ENCODE assay signal across 8 cellular contexts in genomic region chr10:43420369-43421200, GRCh38. TPM values are rescaled to one million over a fixed set of nuclear protein-coding genes. Genes with fewer than 3 reads are reported as not detected.
A peak's percentile ranks its signal among the peaks of the same experiment; 100 is the strongest.
DNase-seq lines count a peak whose midpoint lies in the region; ATAC-seq and TF ChIP-seq lines count a peak whose summit lies in the region.

No MANE protein-coding gene starts in this region.

- peaks cover 20% of the 10 kb centered on the region for H3K27me3 Mint-ChIP-seq in WTC11 (ENCODE audit: low read depth)
- H3K27me3 Mint-ChIP-seq in immature natural killer cell (ENCODE audit: low read depth in 3 of 3), result peaks cover 7 to 23% (median 17%) of the 10 kb centered on the region in 3 donors

- no peaks in the 10 kb centered on the region for H4K20me1 ChIP-seq in smooth muscle cell (ENCODE audit: low read depth)

- peak overlapping the region; percentile 87 for H3K4me2 ChIP-seq in smooth muscle cell

- H3K4me3 Mint-ChIP-seq in WTC11, result peak overlapping the region; percentile 74
- peak overlapping the region; percentile 92 to 95 (median 92) for H3K4me3 Mint-ChIP-seq in immature natural killer cell

- H3K9me3 Mint-ChIP-seq in WTC11, result peaks cover 8% of the 10 kb centered on the region
- H3K9me3 Mint-ChIP-seq in immature natural killer cell, result no peaks in the 10 kb centered on the region

- DNase-seq in GM13977 (ENCODE audit: low spot score) (peak; percentile 78), NCI-H1105 treated with DMSO at 0.1 percent for 48 hours (lab: John Stamatoyannopoulos, UW) (peak; percentile 40), WTC11 (ENCODE audit: low spot score) (peak; percentile 65), cardiac fibroblast (ENCODE audit: low read depth in 2 of 2) (peak; percentile 87 to 96), immature natural killer cell (peak; percentile 91 to 92 (median 91)), smooth muscle cell (lab: John Stamatoyannopoulos, UW; ENCODE audit: unreplicated experiment) (peak; percentile 80), WERI-Rb-1 (no peak)

- peak overlapping the region; percentile 88 for H3K27ac ChIP-seq in smooth muscle cell (ENCODE audit: low read depth)
- no peak overlapping the region for H3K27ac ChIP-seq in WERI-Rb-1

- no peaks in the 10 kb centered on the region for H3K27me3 ChIP-seq in smooth muscle cell (ENCODE audit: low read depth)
- no peaks in the 10 kb centered on the region for H3K27me3 ChIP-seq in WERI-Rb-1 (ENCODE audit: insufficient read depth, low read depth, severe bottlenecking)

- peaks cover 16% of the 10 kb centered on the region for H3F3A ChIP-seq in smooth muscle cell (ENCODE audit: low read depth)

- peak overlapping the region; percentile 70 for H3K9ac ChIP-seq in smooth muscle cell (ENCODE audit: low read depth)

- POLR2A ChIA-PET in WTC11 (lab: Charles Lee), result interaction anchor here (1.5 to 1.8 kb wide), 2 partner anchors 11 to 13 kb away, joined by 5 to 8 read pairs; partner anchors contain the start of gene HNRNPF

- H3K9me3 ChIP-seq in smooth muscle cell (replicated peaks; ENCODE audit: low read depth) (no peaks in the 10 kb centered on the region), WERI-Rb-1 (ENCODE audit: severe bottlenecking) (peaks cover 7% of the 10 kb centered on the region)

- H3K27ac Mint-ChIP-seq in WTC11 (peak overlapping the region; percentile 78), immature natural killer cell (peak overlapping the region; percentile 95 to 99 (median 99))

- H3K4me3 ChIP-seq in cardiac fibroblast (replicated peaks in 1 of 2; ENCODE audit: low read depth in 2 of 2, low read length in 2 of 2) (peak overlapping the region; percentile 55 to 56), smooth muscle cell (peak overlapping the region; percentile 59), WERI-Rb-1 (ENCODE audit: low read depth, low read length) (no peak overlapping the region)

- in situ Hi-C loops in GM13977 (cut with MboI; ENCODE audit: low pct_unique_long_range_greater_than_20kb, low sequenced_read_pairs, unreplicated experiment), result no loop called here

- ATAC-seq in HG02610 (IDR thresholded peaks at IDR 0.05; ENCODE audit: unreplicated experiment), result peak; percentile 79
- peak; percentile 87 for ATAC-seq in WTC11

- H3K36me3 Mint-ChIP-seq in WTC11 (peaks cover 14% of the 10 kb centered on the region), immature natural killer cell (no peaks in the 10 kb centered on the region)

- 1% methylated on average over 63 of the region's 63 CpGs for WGBS in smooth muscle cell (ENCODE audit: low lambda C conversion rate)

- H2AFZ ChIP-seq in smooth muscle cell (ENCODE audit: low read depth), result peak overlapping the region; percentile 92

- TF ChIP-seq CTCF in GM13977 (IDR thresholded peaks at IDR 0.05; ENCODE audit: extremely low read depth, insufficient read depth, missing control alignments) (peak; percentile 45), WTC11 (IDR thresholded peaks at IDR 0.05) (no peak), cardiac fibroblast (IDR thresholded peaks at IDR 0.05; ENCODE audit: low read depth, low read length) (no peak), smooth muscle cell (IDR thresholded peaks at IDR 0.05; ENCODE audit: borderline replicate concordance, insufficient read depth, poor library complexity, severe bottlenecking) (no peak), WERI-Rb-1 (IDR thresholded peaks at IDR 0.05; ENCODE audit: low read depth, low read length) (no peak)

- CTCF ChIA-PET in WTC11 (lab: Charles Lee), result interaction anchor here (0.7 to 1.5 kb wide), 3 partner anchors 13 to 215 kb away, joined by 4 to 5 read pairs (median 4); no protein-coding TSS in a partner anchor

- no peaks in the 10 kb centered on the region for H3K36me3 ChIP-seq in smooth muscle cell (ENCODE audit: low read depth)
- no peaks in the 10 kb centered on the region for H3K36me3 ChIP-seq in WERI-Rb-1

- no peaks in the 10 kb centered on the region for H3K79me2 ChIP-seq in smooth muscle cell (ENCODE audit: low read depth)

- H3K4me1 ChIP-seq in smooth muscle cell (ENCODE audit: low read depth), result peaks cover 5% of the 10 kb centered on the region

- H3K4me1 Mint-ChIP-seq in WTC11 (peaks cover 6% of the 10 kb centered on the region), immature natural killer cell (peaks cover 43 to 45% of the 10 kb centered on the region in 2 donors)

TF ChIP-seq in WTC11, 78 proteins besides CTCF, POLR2A, EP300 and RAD21 (continues in another document):
- TF ChIP-seq CDX4 (CRISPR knock-in tag; IDR thresholded peaks at IDR 0.05; ENCODE audit: borderline replicate concordance) (no peak), KAT7 (CRISPR knock-in tag; IDR thresholded peaks at IDR 0.05; ENCODE audit: borderline replicate concordance) (no peak; the same call in 1 of the 2 replicates), GRHL2 (CRISPR knock-in tag; IDR thresholded peaks at IDR 0.05; ENCODE audit: insufficient replicate concordance, severe bottlenecking) (no peak), SMAD3 (CRISPR knock-in tag; IDR thresholded peaks at IDR 0.05; ENCODE audit: borderline replicate concordance) (peak; percentile 85; the same call in 1 of the 2 replicates), TEAD1 (CRISPR knock-in tag; IDR thresholded peaks at IDR 0.05) (peak; percentile 82), E2F5 (CRISPR knock-in tag; IDR thresholded peaks at IDR 0.05) (no peak; the same call in 1 of the 2 replicates), ATF3 (CRISPR knock-in tag; conservative IDR thresholded peaks at IDR 0.05) (no peak), ZMAT4 (CRISPR knock-in tag; IDR thresholded peaks at IDR 0.05) (no peak), EMX1 (CRISPR knock-in tag; IDR thresholded peaks at IDR 0.05) (no peak), AFF4 (CRISPR knock-in tag; IDR thresholded peaks at IDR 0.05; ENCODE audit: borderline replicate concordance) (no peak)

RNA-seq across cellular contexts. Expression of gene HNRNPF, which starts 11.6 kb away (rescaled TPM):
- total RNA-seq in WTC11 (2021) (318 to 358 TPM (median 326 TPM) in 3 replicates), smooth muscle cell (112 and 119 TPM in 2 replicates)
- polyA plus RNA-seq in immature natural killer cell (100 to 1,000 TPM; 184 to 274 (median 203) TPM), smooth muscle cell (71.9 and 83.9 TPM in 2 replicates)

RNA-seq across cellular contexts. Expression of gene ZNF487, which starts 16.3 kb away (rescaled TPM):
- total RNA-seq in WTC11 (2021) (1.2 to 2.3 TPM (median 1.4 TPM) in 3 replicates), smooth muscle cell (6.4 and 9.6 TPM in 2 replicates)
- polyA plus RNA-seq in immature natural killer cell (10 to 100 TPM in 2 of 3 donors, 1 to 10 TPM in 1; 7.7 to 15.8 (median 13.0) TPM), smooth muscle cell (4.6 and 5.1 TPM in 2 replicates)

RNA-seq across cellular contexts. Expression of gene FXYD4, which starts 49.1 kb away (rescaled TPM):
- not detected in 3 replicates for total RNA-seq in WTC11 (2021)
- not detected for polyA plus RNA-seq in immature natural killer cell
- total RNA-seq in smooth muscle cell, result not detected in 2 replicates
- polyA plus RNA-seq in smooth muscle cell, result not detected in 2 replicates
